16 cellular contexts compared by ENCODE assay signal in the genomic region with DNA sequence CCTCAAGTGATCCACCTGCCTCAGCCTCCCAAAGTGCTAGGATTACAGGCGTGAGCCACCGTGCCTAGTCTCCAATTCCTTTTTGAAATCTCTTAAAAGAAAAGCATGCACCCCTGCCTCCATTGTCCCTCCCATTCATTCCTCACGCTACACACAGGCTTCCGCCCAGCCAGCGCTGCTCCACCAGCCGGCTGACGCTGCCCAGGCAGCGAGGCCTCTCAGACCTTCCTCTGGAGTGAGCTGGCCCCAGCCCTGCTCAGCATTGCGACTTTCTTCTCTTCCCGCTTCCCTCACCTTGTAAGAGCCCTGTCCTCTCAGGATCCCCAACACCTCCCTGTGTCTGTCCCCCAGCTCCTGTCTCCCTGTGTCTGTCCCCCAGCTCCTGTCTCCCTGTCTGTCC. TPM values are rescaled to one million over a fixed set of nuclear protein-coding genes. Genes with fewer than 3 reads are reported as not detected.
DNase-seq lines count a peak whose midpoint lies in the region; ATAC-seq lines count a peak whose summit lies in the region.
"Had no signal": no experiment of that assay in that cellular context is flagged by ENCODE, and none has a peak within 500 bp of the region (broad histone marks: within the 10 kb centered on the region; RNA-seq: fewer than 3 reads in every experiment).

No MANE protein-coding gene starts in this region.

- no peaks in the 10 kb centered on the region for H3K9me3 ChIP-seq in T-helper 17 cell (ENCODE audit: control insufficient read depth, low read length, poor library complexity, severe bottlenecking)
- H3K9me3 ChIP-seq in effector memory CD4-positive, alpha-beta T cell (ENCODE audit: control insufficient read depth, low read length) = no peaks in the 10 kb centered on the region
- H3K9me3 ChIP-seq: left ventricle myocardium inferior, upper lobe of left lung had no signal

- H3K36me3 Mint-ChIP-seq in activated naive CD4-positive, alpha-beta T cell treated with anti-CD3 and anti-CD28 coated beads, Interleukin-2, amount 10 ng/mL, durations not matched to agents 7 days and 5 days = peaks cover 65% of the 10 kb centered on the region
- peaks cover under 1% of the 10 kb centered on the region for H3K36me3 Mint-ChIP-seq in T-helper 17 cell (ENCODE audit: low read depth)
- peaks cover 57% of the 10 kb centered on the region for H3K36me3 Mint-ChIP-seq in stimulated activated memory B cell treated with anti-CD40 and anti-IgM and Interleukin-4, amounts not matched to agents 10 μg/mL and 1 μg/mL and 100 μg/mL, for 72 hours

- peak overlapping the region; percentile 64 for H3K27ac ChIP-seq in effector memory CD4-positive, alpha-beta T cell (ENCODE audit: insufficient read depth, low read length, poor library complexity, severe bottlenecking)
- H3K27ac ChIP-seq: foreskin keratinocyte had no signal

- CTCF ChIA-PET in activated naive CD4-positive, alpha-beta T cell treated with anti-CD3 and anti-CD28 coated beads, Interleukin-2, amount 10 ng/mL, durations not matched to agents 7 days and 5 days (lab: Charles Lee) = interaction anchor here (1.4 to 3.8 kb wide), 4 partner anchors 9 to 29 kb away, joined by 4 to 17 read pairs (median 5); no protein-coding TSS in a partner anchor

- H3K4me3 ChIP-seq in effector memory CD4-positive, alpha-beta T cell (ENCODE audit: insufficient read depth, low read depth, low read length, poor library complexity, severe bottlenecking) = no peak overlapping the region
- H3K4me3 ChIP-seq: left ventricle myocardium inferior, upper lobe of left lung had no signal

- no peaks in the 10 kb centered on the region for H3K27me3 ChIP-seq in effector memory CD4-positive, alpha-beta T cell (replicated peaks; ENCODE audit: control insufficient read depth, insufficient read depth, low read length, poor library complexity, severe bottlenecking)
- H3K27me3 ChIP-seq: foreskin keratinocyte, upper lobe of left lung had no signal

- peaks cover 38% of the 10 kb centered on the region for H3K36me3 ChIP-seq in effector memory CD4-positive, alpha-beta T cell (ENCODE audit: control insufficient read depth, insufficient read depth, low read length)
- H3K36me3 ChIP-seq: left ventricle myocardium inferior, upper lobe of left lung had no signal

- ATAC-seq in T-helper 17 cell = no peak
- ATAC-seq in stimulated activated memory B cell treated with anti-CD40 and anti-IgM and Interleukin-4, amounts not matched to agents 10 μg/mL and 1 μg/mL and 100 μg/mL, for 72 hours = no peak
- ATAC-seq: foreskin keratinocyte had no signal

- peak overlapping the region; percentile 93 for H3K27ac Mint-ChIP-seq in activated naive CD4-positive, alpha-beta T cell treated with anti-CD3 and anti-CD28 coated beads, Interleukin-2, amount 10 ng/mL, durations not matched to agents 7 days and 5 days
- H3K27ac Mint-ChIP-seq in T-helper 17 cell = peak overlapping the region; percentile 93
- H3K27ac Mint-ChIP-seq in stimulated activated memory B cell treated with anti-CD40 and anti-IgM and Interleukin-4, amounts not matched to agents 10 μg/mL and 1 μg/mL and 100 μg/mL, for 72 hours = peak overlapping the region; percentile 93

- H3K27me3 Mint-ChIP-seq in activated naive CD4-positive, alpha-beta T cell treated with anti-CD3 and anti-CD28 coated beads, Interleukin-2, amount 10 ng/mL, durations not matched to agents 7 days and 5 days = no peaks in the 10 kb centered on the region
- no peaks in the 10 kb centered on the region for H3K27me3 Mint-ChIP-seq in T-helper 17 cell
- H3K27me3 Mint-ChIP-seq in stimulated activated memory B cell treated with anti-CD40 and anti-IgM and Interleukin-4, amounts not matched to agents 10 μg/mL and 1 μg/mL and 100 μg/mL, for 72 hours = no peaks in the 10 kb centered on the region

- H3K4me3 Mint-ChIP-seq in activated naive CD4-positive, alpha-beta T cell treated with anti-CD3 and anti-CD28 coated beads, Interleukin-2, amount 10 ng/mL, durations not matched to agents 7 days and 5 days = peak overlapping the region; percentile 61
- peak overlapping the region; percentile 87 for H3K4me3 Mint-ChIP-seq in T-helper 17 cell
- H3K4me3 Mint-ChIP-seq in stimulated activated memory B cell treated with anti-CD40 and anti-IgM and Interleukin-4, amounts not matched to agents 10 μg/mL and 1 μg/mL and 100 μg/mL, for 72 hours = peak overlapping the region; percentile 67

- H3K4me1 Mint-ChIP-seq in activated naive CD4-positive, alpha-beta T cell treated with anti-CD3 and anti-CD28 coated beads, Interleukin-2, amount 10 ng/mL, durations not matched to agents 7 days and 5 days = peaks cover 70% of the 10 kb centered on the region
- peaks cover 38% of the 10 kb centered on the region for H3K4me1 Mint-ChIP-seq in T-helper 17 cell
- H3K4me1 Mint-ChIP-seq in stimulated activated memory B cell treated with anti-CD40 and anti-IgM and Interleukin-4, amounts not matched to agents 10 μg/mL and 1 μg/mL and 100 μg/mL, for 72 hours = peaks cover 47% of the 10 kb centered on the region

- H3K4me1 ChIP-seq in effector memory CD4-positive, alpha-beta T cell (ENCODE audit: control insufficient read depth, insufficient read depth, low read length, poor library complexity, severe bottlenecking) = peaks cover 43% of the 10 kb centered on the region

- no peak for DNase-seq in activated naive CD4-positive, alpha-beta T cell treated with anti-CD3 and anti-CD28 coated beads, Interleukin-2, amount 10 ng/mL, durations not matched to agents 7 days and 5 days
- no peak for DNase-seq in activated naive CD4-positive, alpha-beta T cell (lab: John Stamatoyannopoulos, UW)
- no peak for DNase-seq in T-helper 17 cell
- no peak for DNase-seq in effector memory CD4-positive, alpha-beta T cell
- DNase-seq in SW 1271 (lab: John Stamatoyannopoulos, UW) = no peak
- DNase-seq in D341Med (ENCODE audit: low spot score) = no peak
- no peak for DNase-seq in NCI-H226
- DNase-seq: activated CD4-positive, alpha-beta T cell treated with anti-CD3 and anti-CD28 coated beads for 48 hours; foreskin keratinocyte; left ventricle myocardium inferior; MV-4-11; NCI-H82; stimulated activated CD4-positive, alpha-beta T cell treated with anti-CD3 and anti-CD28 coated beads, Interleukin-2, amount 100 ng/mL, for 24 hours; stimulated activated CD8-positive, alpha-beta memory T cell treated with anti-CD3 and anti-CD28 coated beads, Interleukin-4, amount 100 ng/mL, for 48 hours had no signal

- no peaks in the 10 kb centered on the region for H3K9me3 Mint-ChIP-seq in activated naive CD4-positive, alpha-beta T cell treated with anti-CD3 and anti-CD28 coated beads, Interleukin-2, amount 10 ng/mL, durations not matched to agents 7 days and 5 days
- no peaks in the 10 kb centered on the region for H3K9me3 Mint-ChIP-seq in stimulated activated memory B cell treated with anti-CD40 and anti-IgM and Interleukin-4, amounts not matched to agents 10 μg/mL and 1 μg/mL and 100 μg/mL, for 72 hours

RNA-seq across cellular contexts. Expression of a gene that starts 23.6 kb away (rescaled TPM):
- total RNA-seq in T-helper 17 cell = 100 to 1,000 TPM in 1 of 2 donors, 10 to 100 TPM in 1; 64.7 to 135 TPM
